Comparison of ENCODE assay signal across 7 cellular contexts in genomic region chr19:42528354-42529247, GRCh38. TPM values are rescaled to one million over a fixed set of nuclear protein-coding genes. Genes with fewer than 3 reads are reported as not detected.
A peak's percentile ranks its signal among the peaks of the same experiment; 100 is the strongest.
DNase-seq lines count a peak whose midpoint lies in the region; ATAC-seq and TF ChIP-seq lines count a peak whose summit lies in the region.

CEACAM1 (minus strand) TSS chr19:42528481; CDS start chr19:42528374, 107 bp downstream.

- H3K27me3 Mint-ChIP-seq in MCF 10A (ENCODE audit: insufficient read depth, unreplicated experiment) (no peaks in the 10 kb centered on the region), type B pancreatic cell (no peaks in the 10 kb centered on the region)

- DNase-seq in MCF 10A (ENCODE audit: unreplicated experiment) = peak; percentile 49
- peak; percentile 84 to 86 (median 85) for DNase-seq in mucosa of descending colon
- DNase-seq in type B pancreatic cell (ENCODE audit: extremely low spot score, unreplicated experiment) = peak; percentile 63
- DNase-seq in posterior vena cava (ENCODE audit: low spot score) = no peak
- DNase-seq in ecto neural progenitor cell (ENCODE audit: low spot score) = no peak

- ATAC-seq in GM19395 (IDR thresholded peaks at IDR 0.05; ENCODE audit: unreplicated experiment) (peak; percentile 58), mucosa of descending colon (peak; percentile 90)

- H3K4me1 ChIP-seq in mucosa of descending colon (ENCODE audit: low read depth) = peaks cover 8% of the 10 kb centered on the region

- H3K9me3 Mint-ChIP-seq in MCF 10A (ENCODE audit: unreplicated experiment) (no peaks in the 10 kb centered on the region), type B pancreatic cell (no peaks in the 10 kb centered on the region)

- H3K9me3 ChIP-seq in mucosa of descending colon = no peaks in the 10 kb centered on the region

- no peaks in the 10 kb centered on the region for H3K36me3 ChIP-seq in mucosa of descending colon (ENCODE audit: low read depth)

- H3K4me1 Mint-ChIP-seq in MCF 10A (ENCODE audit: insufficient read depth, unreplicated experiment) = peaks cover 13% of the 10 kb centered on the region
- peaks cover 10% of the 10 kb centered on the region for H3K4me1 Mint-ChIP-seq in type B pancreatic cell (ENCODE audit: unreplicated experiment)

- no TSS peak for BruUV-seq in MCF 10A (replicated peaks; lab: Mats Ljungman, UMichigan)

- peak within 1 kb of the TSS; percentile 51 for H3K4me3 Mint-ChIP-seq in MCF 10A (ENCODE audit: unreplicated experiment)
- peak within 1 kb of the TSS; percentile 34 for H3K4me3 Mint-ChIP-seq in type B pancreatic cell

- POLR2A ChIA-PET in MCF 10A (lab: Yijun Ruan, JAX) = interaction anchor here (1.0 kb wide), 1 partner anchor 8 kb away, joined by 4 read pairs; no protein-coding TSS in a partner anchor

- CTCF ChIA-PET in MCF 10A (lab: Yijun Ruan, JAX) = interaction anchor here (0.5 to 4.2 kb wide), 21 partner anchors 9 to 822 kb away, joined by 3 to 62 read pairs (median 4); no protein-coding TSS in a partner anchor

- intact Hi-C loops in T-helper 1 cell treated with Interleukin-12 subunit alpha and Interleukin-12 subunit beta and Interleukin-4 antibody, amounts not matched to agents 30 ng/mL and 1 ng/mL, for 36 hours (cut with micrococcal nuclease) = loop anchor here (1.0 to 2.0 kb wide), 4 partner anchors 68 to 108 kb away; no protein-coding TSS in a partner anchor
- intact Hi-C loops in MCF 10A (cut with micrococcal nuclease) = loop anchor here (1.0 kb wide), 2 partner anchors 73 to 78 kb away; no protein-coding TSS in a partner anchor
- intact Hi-C loops in mucosa of descending colon (cut with DNase I, micrococcal nuclease) = loop anchor here in 1 of 2 donors (2.0 kb wide), 1 partner anchor 78 kb away; no protein-coding TSS in a partner anchor
- intact Hi-C loops in posterior vena cava (cut with DNase I) = no loop called here

- no peaks in the 10 kb centered on the region for H3K36me3 Mint-ChIP-seq in MCF 10A (ENCODE audit: insufficient read depth, unreplicated experiment)
- no peaks in the 10 kb centered on the region for H3K36me3 Mint-ChIP-seq in type B pancreatic cell

- H3K27ac Mint-ChIP-seq in MCF 10A (ENCODE audit: low read depth, unreplicated experiment) (peak within 1 kb of the TSS; percentile 84), type B pancreatic cell (peak within 1 kb of the TSS; percentile 79)

- peak within 1 kb of the TSS; percentile 24 for H3K4me3 ChIP-seq in mucosa of descending colon

- TF ChIP-seq CTCF in MCF 10A (IDR thresholded peaks at IDR 0.05; ENCODE audit: unreplicated experiment) (no peak), mucosa of descending colon (IDR thresholded peaks at IDR 0.05) (no peak), type B pancreatic cell (conservative IDR thresholded peaks at IDR 0.05) (no peak)

RNA-seq across cellular contexts. Expression of gene CEACAM1, which starts in this region (rescaled TPM):
- 40.3 and 42.6 TPM in 2 replicates for total RNA-seq in T-helper 1 cell treated with Interleukin-12 subunit alpha and Interleukin-12 subunit beta and Interleukin-4 antibody, amounts not matched to agents 30 ng/mL and 1 ng/mL, for 36 hours
- total RNA-seq in MCF 10A (2022) (0.32 and 0.56 TPM in 2 replicates), mucosa of descending colon (1,000 to 10,000 TPM in 2 of 3 donors, 100 to 1,000 TPM in 1; 591 to 2,323 (median 1,343) TPM), type B pancreatic cell (ENCODE audit: low replicate concordance) (19.1 and 28.8 TPM in 2 replicates), posterior vena cava (1 to 10 TPM; 2.6 to 3.0 TPM)

Comparison
In these comparisons a context has a peak if more than half of its experiments do, and no peak if none do; other contexts are left out.
1. RNA of gene CEACAM1 (total RNA-seq): 591 to 2,323 TPM in mucosa of descending colon; 40.3 to 42.6 TPM in T-helper 1 cell treated with Interleukin-12 subunit alpha and Interleukin-12 subunit beta and Interleukin-4 antibody, amounts not matched to agents 30 ng/mL and 1 ng/mL, for 36 hours, 19.1 to 28.8 TPM in type B pancreatic cell, 2.6 to 3.0 TPM in posterior vena cava and 0.32 to 0.56 TPM in MCF 10A; every median in the first group is over 10 times any median in the second.
2. Peak in DNase-seq in MCF 10A; RNA of the gene not detected or under 1 TPM.
3. DNase-seq: peak in mucosa of descending colon (3 of 3) and type B pancreatic cell (single experiment); none in posterior vena cava (single experiment) and ecto neural progenitor cell (single experiment).
4. intact Hi-C loops: an anchor here in T-helper 1 cell treated with Interleukin-12 subunit alpha and Interleukin-12 subunit beta and Interleukin-4 antibody, amounts not matched to agents 30 ng/mL and 1 ng/mL, for 36 hours (1.0 to 2.0 kb wide) and MCF 10A (1.0 kb wide); none called in posterior vena cava.